21 cellular contexts compared by ENCODE assay signal in genomic region chr10:110486680-110487410, GRCh38. TPM values are rescaled to one million over a fixed set of nuclear protein-coding genes. Genes with fewer than 3 reads are reported as not detected.
DNase-seq lines count a peak whose midpoint lies in the region; ATAC-seq, FAIRE-seq and TF ChIP-seq lines count a peak whose summit lies in the region.
"Had no signal": no experiment of that assay in that cellular context is flagged by ENCODE, and none has a peak within 500 bp of the region (broad histone marks: within the 10 kb centered on the region; RNA-seq: fewer than 3 reads in every experiment).

No MANE protein-coding gene starts in this region.

- H3K4me1 ChIP-seq in trophoblast cell (ENCODE audit: control insufficient read depth in 1 of 2, insufficient read depth in 2 of 2, low read length in 2 of 2): peaks cover 13 to 15% of the 10 kb centered on the region in 2 experiments
- H3K4me1 ChIP-seq: BE2C, upper lobe of right lung had no signal

- no peak overlapping the region for H2AFZ ChIP-seq in trophoblast cell (ENCODE audit: insufficient read depth, low read length, poor library complexity)

- no peak overlapping the region for H3K14ac ChIP-seq in trophoblast cell (ENCODE audit: low read length)

- H3K79me1 ChIP-seq in trophoblast cell (ENCODE audit: low read length): no peaks in the 10 kb centered on the region

- H3K9ac ChIP-seq in trophoblast cell (ENCODE audit: low read length): peak overlapping the region; percentile 52

- H3K27me3 ChIP-seq in trophoblast cell (ENCODE audit: insufficient read depth, low read length): no peaks in the 10 kb centered on the region
- H3K27me3 ChIP-seq: BE2C, upper lobe of right lung had no signal

- TF ChIP-seq CTCF in fibroblast of mammary gland (conservative IDR thresholded peaks at IDR 0.05; ENCODE audit: control insufficient read depth, insufficient read depth, low read depth, low read length) (no peak), foreskin fibroblast (IDR thresholded peaks at IDR 0.05; ENCODE audit: low read depth, low read length) (no peak)

- H4K12ac ChIP-seq in trophoblast cell (ENCODE audit: low read depth, low read length): no peak overlapping the region

- DNase-seq in RCC 7860 (ENCODE audit: low spot score) (peak; percentile 58), fibroblast of mammary gland (ENCODE audit: low read depth) (peak; percentile 53), trophoblast cell (peak in 1 of 2 donors; percentile 41), foreskin fibroblast (no peak)
- DNase-seq: activated CD4-positive, alpha-beta memory T cell treated with anti-CD3 and anti-CD28 coated beads for 36 hours; activated naive CD4-positive, alpha-beta T cell treated with anti-CD3 and anti-CD28 coated beads, Interleukin-2, amount 50 U/mL, for 16 hours; BE2C; Calu3; hippocampal formation; Kasumi-1; NCI-H1092 treated with DMSO at 0.1 percent for 48 hours; NCI-H2081 treated with DMSO at 0.1 percent for 48 hours; stimulated activated CD4-positive, alpha-beta T cell treated with anti-CD3 and anti-CD28 coated beads, Interleukin-2, amount 100 ng/mL, for 24 hours; stimulated activated naive CD8-positive, alpha-beta T cell treated with anti-CD3 and anti-CD28 coated beads, Interleukin-15, Interleukin-2, amounts not matched to agents 100 U/mL and 50 U/mL, for 24 hours; T-helper 17 cell; upper lobe of right lung had no signal

- FAIRE-seq in RCC 7860 (lab: Jason Lieb, UNC): peak; percentile 95

- ATAC-seq in GM19438 (IDR thresholded peaks at IDR 0.05; ENCODE audit: low read depth, unreplicated experiment): peak; percentile 64
- ATAC-seq in HG03469 (IDR thresholded peaks at IDR 0.05; ENCODE audit: unreplicated experiment): no peak
- ATAC-seq in HG03378 (IDR thresholded peaks at IDR 0.05; ENCODE audit: unreplicated experiment): no peak
- no peak for ATAC-seq in HG03045 (IDR thresholded peaks at IDR 0.05; ENCODE audit: unreplicated experiment)
- ATAC-seq: stimulated activated naive CD8-positive, alpha-beta T cell treated with anti-CD3 and anti-CD28 coated beads, Interleukin-15, Interleukin-2, amounts not matched to agents 100 U/mL and 50 U/mL, for 24 hours; T-helper 17 cell; upper lobe of right lung had no signal

- peak overlapping the region; percentile 29 for H3K27ac ChIP-seq in trophoblast cell (ENCODE audit: low read depth, low read length)
- H3K27ac ChIP-seq: upper lobe of right lung, VCaP had no signal

- H2AK5ac ChIP-seq in trophoblast cell (ENCODE audit: low read length): peak overlapping the region; percentile 82

- H3K4me3 ChIP-seq in fibroblast of mammary gland (ENCODE audit: control insufficient read depth, low read depth, low read length) (no peak overlapping the region), trophoblast cell (ENCODE audit: low read depth, low read length) (no peak overlapping the region), foreskin fibroblast (ENCODE audit: low read depth in 1 of 2, low read length in 2 of 2) (no peak overlapping the region)
- H3K4me3 ChIP-seq: upper lobe of right lung had no signal

- peak overlapping the region; percentile 43 for H4K91ac ChIP-seq in trophoblast cell (ENCODE audit: low read depth, low read length)

- H4K8ac ChIP-seq in trophoblast cell (ENCODE audit: low read depth, low read length): no peak overlapping the region

- no peak overlapping the region for H2BK120ac ChIP-seq in trophoblast cell (ENCODE audit: insufficient read depth, low read length, poor library complexity)

- no peaks in the 10 kb centered on the region for H3K9me3 ChIP-seq in trophoblast cell (ENCODE audit: insufficient read depth, low read depth, low read length)
- H3K9me3 ChIP-seq: BE2C, upper lobe of right lung had no signal

- WGBS in trophoblast cell (ENCODE audit: extremely low coverage, insufficient coverage, insufficient read length): no CpG with 5 or more reads among the region's 11 CpGs

- H3K36me3 ChIP-seq in trophoblast cell (ENCODE audit: control insufficient read depth in 1 of 2, insufficient read depth in 2 of 2, low read length in 2 of 2): no peaks in the 10 kb centered on the region
- H3K36me3 ChIP-seq: BE2C, upper lobe of right lung had no signal

- no peak overlapping the region for H2BK5ac ChIP-seq in trophoblast cell (ENCODE audit: low read depth, low read length, poor library complexity)

- no peak overlapping the region for H3K23ac ChIP-seq in trophoblast cell (ENCODE audit: low read length)

- H3K18ac ChIP-seq in trophoblast cell (ENCODE audit: low read length): no peak overlapping the region

- no peaks in the 10 kb centered on the region for H3K79me2 ChIP-seq in trophoblast cell (ENCODE audit: control insufficient read depth, insufficient read depth, low read length, poor library complexity)

- H2BK12ac ChIP-seq in trophoblast cell (ENCODE audit: low read length): peak overlapping the region; percentile 88

- H3K4me2 ChIP-seq in trophoblast cell (ENCODE audit: low read length): peak overlapping the region; percentile 7

- H3K4ac ChIP-seq in trophoblast cell (ENCODE audit: low read depth, low read length): no peak overlapping the region

RNA-seq across cellular contexts. Expression of gene DUSP5, which starts 10.9 kb away (rescaled TPM):
- polyA plus RNA-seq in trophoblast cell (2013): 157 and 165 TPM in 2 replicates

Comparison
In these comparisons a context has a peak if more than half of its experiments do, and no peak if none do; other contexts are left out.
1. DNase-seq: peak in RCC 7860 (single experiment) and fibroblast of mammary gland (single experiment); none in foreskin fibroblast (0 of 2).